19 cellular contexts compared by ENCODE assay signal in genomic region chr1:229432116-229432461, GRCh38. TPM values are rescaled to one million over a fixed set of nuclear protein-coding genes. Genes with fewer than 3 reads are reported as not detected.
DNase-seq lines count a peak whose midpoint lies in the region; ATAC-seq, FAIRE-seq and TF ChIP-seq lines count a peak whose summit lies in the region.
"Had no signal": no experiment of that assay in that cellular context is flagged by ENCODE, and none has a peak within 500 bp of the region (broad histone marks: within the 10 kb centered on the region; RNA-seq: fewer than 3 reads in every experiment).

No MANE protein-coding gene starts in this region.

- H3K27me3 ChIP-seq in left ventricle myocardium inferior (ENCODE audit: low read depth): peaks cover 81% of the 10 kb centered on the region
- no peaks in the 10 kb centered on the region for H3K27me3 ChIP-seq in right cardiac atrium (ENCODE audit: control insufficient read depth, insufficient read depth)
- H3K27me3 ChIP-seq in astrocyte (ENCODE audit: insufficient read depth, low read length): peaks cover 58% of the 10 kb centered on the region

- H3K4me3 ChIP-seq in left ventricle myocardium inferior: peak overlapping the region; percentile 60
- no peak overlapping the region for H3K4me3 ChIP-seq in right cardiac atrium (ENCODE audit: low read length)
- H3K4me3 ChIP-seq in astrocyte (ENCODE audit: insufficient read depth, low read depth, low read length): no peak overlapping the region

- H3K27ac ChIP-seq in left ventricle myocardium inferior (replicated peaks) (no peak overlapping the region), right cardiac atrium (ENCODE audit: low read length) (no peak overlapping the region), astrocyte (ENCODE audit: low read depth, low read length) (no peak overlapping the region)

- 5% methylated on average over 38 of the region's 38 CpGs for WGBS in right cardiac atrium

- H3K9me3 Mint-ChIP-seq in astrocyte (ENCODE audit: unreplicated experiment): peaks cover 6% of the 10 kb centered on the region
- H3K9me3 Mint-ChIP-seq in naive B cell: peaks cover 0 to 7% (median 2%) of the 10 kb centered on the region in 7 donors

- H3K27ac Mint-ChIP-seq in astrocyte (ENCODE audit: unreplicated experiment) (no peak overlapping the region), naive B cell (no peak overlapping the region)

- H3K9me3 ChIP-seq in left ventricle myocardium inferior (replicated peaks) (no peaks in the 10 kb centered on the region), right cardiac atrium (ENCODE audit: control insufficient read depth, low read length) (no peaks in the 10 kb centered on the region), astrocyte (ENCODE audit: insufficient read depth, low read depth, low read length) (no peaks in the 10 kb centered on the region)

- no peaks in the 10 kb centered on the region for H4K20me1 ChIP-seq in astrocyte (ENCODE audit: insufficient read depth, low read length)

- H3K9ac ChIP-seq in astrocyte (ENCODE audit: low read length): no peak overlapping the region

- H3K36me3 ChIP-seq in left ventricle myocardium inferior (no peaks in the 10 kb centered on the region), astrocyte (ENCODE audit: insufficient read depth, low read length) (no peaks in the 10 kb centered on the region)

- no peak for FAIRE-seq in astrocyte (lab: Jason Lieb, UNC)
- FAIRE-seq: colon had no signal

- no peak overlapping the region for H3K4me3 Mint-ChIP-seq in astrocyte (ENCODE audit: unreplicated experiment)
- H3K4me3 Mint-ChIP-seq in naive B cell: peak overlapping the region in 6 of 8 donors; percentile 40 to 88 (median 78)

- H3K4me1 Mint-ChIP-seq in astrocyte (ENCODE audit: low read depth, unreplicated experiment) (peaks cover 4% of the 10 kb centered on the region), naive B cell (peaks cover 14 to 39% (median 23%) of the 10 kb centered on the region in 3 donors)

- H3K79me2 ChIP-seq in astrocyte (ENCODE audit: insufficient read depth, low read length): no peaks in the 10 kb centered on the region

- H3K36me3 Mint-ChIP-seq in astrocyte (ENCODE audit: low read depth, unreplicated experiment) (peaks cover 4% of the 10 kb centered on the region), naive B cell (peaks cover 0 to 10% of the 10 kb centered on the region in 2 donors)

- H3K4me1 ChIP-seq in left ventricle myocardium inferior (peaks cover 58% of the 10 kb centered on the region), right cardiac atrium (ENCODE audit: control insufficient read depth, insufficient read depth, low read length) (peaks cover 3% of the 10 kb centered on the region), astrocyte (ENCODE audit: insufficient read depth, low read length) (peaks cover 4% of the 10 kb centered on the region)

- TF ChIP-seq CTCF in left ventricle myocardium inferior (IDR thresholded peaks at IDR 0.05; ENCODE audit: borderline replicate concordance) (no peak), astrocyte (IDR thresholded peaks at IDR 0.05; ENCODE audit: insufficient read depth, low read depth, low read length) (no peak)

- H2AFZ ChIP-seq in astrocyte (ENCODE audit: low read depth, low read length): no peak overlapping the region

- no peak for ATAC-seq in right cardiac atrium
- peak in 1 of 2 donors; percentile 14 for ATAC-seq in naive B cell (ENCODE audit: low read depth in 2 of 2)
- no peak for ATAC-seq in GM19035 (IDR thresholded peaks at IDR 0.05; ENCODE audit: unreplicated experiment)
- ATAC-seq: left colon had no signal

- peak overlapping the region; percentile 26 for H3K4me2 ChIP-seq in astrocyte (ENCODE audit: low read length)

- intact Hi-C loops in left ventricle myocardium inferior (cut with micrococcal nuclease) (no loop called here), right cardiac atrium (cut with DNase I) (no loop called here)

- no peak for DNase-seq in left ventricle myocardium inferior
- DNase-seq in right cardiac atrium: no peak
- DNase-seq in astrocyte (ENCODE audit: low read depth): no peak
- no peak for DNase-seq in naive B cell
- no peak for DNase-seq in NCI-H1694 (lab: John Stamatoyannopoulos, UW)
- DNase-seq in activated CD4-positive, CD25-positive, alpha-beta regulatory T cell (lab: John Stamatoyannopoulos, UW): no peak
- no peak for DNase-seq in cerebellar nuclear complex (lab: John Stamatoyannopoulos, UW)
- DNase-seq: activated CD8-positive, alpha-beta memory T cell treated with anti-CD3 and anti-CD28 coated beads, Interleukin-2, amount 50 U/mL, for 4 hours; DND-41; erythroblast; head of caudate nucleus; left colon; NCI-H774; RPMI8226; trophoblast cell had no signal

- H3K27me3 Mint-ChIP-seq in astrocyte (ENCODE audit: low read depth, unreplicated experiment): peaks cover 62% of the 10 kb centered on the region
- H3K27me3 Mint-ChIP-seq in naive B cell: peaks cover 36 to 70% (median 50%) of the 10 kb centered on the region in 3 donors

RNA-seq across cellular contexts. Expression of gene ACTA1, which starts 1.8 kb away (rescaled TPM):
- 7,565 TPM for total RNA-seq in left ventricle myocardium inferior
- total RNA-seq in right cardiac atrium: 100 to 1,000 TPM in 3 of 4 donors, 10 to 100 TPM in 1; 54.5 to 833 (median 171) TPM
- polyA plus RNA-seq in right cardiac atrium: 1,262 TPM
- 16.2 and 19.0 TPM in 2 replicates for total RNA-seq in astrocyte
- polyA plus RNA-seq in naive B cell (ENCODE audit: low read depth in 6 of 6): not detected
- total RNA-seq: H4, left colon, pulmonary artery endothelial cell had no signal
